Comparison of ENCODE assay signal across 1 cellular context in genomic region chr20:59222239-59222981, GRCh38.
TF ChIP-seq lines count a peak whose summit lies in the region.

No MANE protein-coding gene starts in this region.

TF ChIP-seq in H1, 55 proteins besides CTCF, POLR2A, EP300 and RAD21 (continued from another document):
- no peak for TF ChIP-seq ZNF274 (IDR thresholded peaks at IDR 0.05; ENCODE audit: borderline replicate concordance, extremely low read depth, low read length)
- no peak for TF ChIP-seq TAF7 (optimal IDR thresholded peaks at IDR 0.05; ENCODE audit: borderline replicate concordance, low read depth, low read length)
- no peak for TF ChIP-seq HDAC2 (IDR thresholded peaks at IDR 0.05; ENCODE audit: borderline replicate concordance in 1 of 2, low read depth in 2 of 2, low read length in 2 of 2)
- TF ChIP-seq KDM4A (IDR thresholded peaks at IDR 0.05; ENCODE audit: low read depth, low read length, severe bottlenecking): peak; percentile 69
- peak; percentile 72 for TF ChIP-seq ASH2L (IDR thresholded peaks at IDR 0.05; ENCODE audit: low read length)
- 0 out of 2 replicates have a peak, but pooled peaks have one; percentile 19 for TF ChIP-seq TAF1 (IDR thresholded peaks at IDR 0.05; ENCODE audit: low read depth, low read length)
- no peak for TF ChIP-seq RNF2 (IDR thresholded peaks at IDR 0.05; ENCODE audit: borderline replicate concordance, low read depth, low read length, missing control alignments, poor library complexity, severe bottlenecking)
- no peak for TF ChIP-seq GABPA (IDR thresholded peaks at IDR 0.05; ENCODE audit: borderline replicate concordance, insufficient read depth, low read length)
- TF ChIP-seq PHF8 (conservative IDR thresholded peaks at IDR 0.05; ENCODE audit: low read depth, low read length): peak; percentile 32; the same call in 1 of the 2 replicates
- no peak for TF ChIP-seq TBP (IDR thresholded peaks at IDR 0.05; ENCODE audit: low read depth, low read length)
- TF ChIP-seq HDAC6 (IDR thresholded peaks at IDR 0.05; ENCODE audit: low read depth, low read length): no peak
- TF ChIP-seq RFX5 (IDR thresholded peaks at IDR 0.05; ENCODE audit: borderline replicate concordance, low read depth, low read length): no peak
- no peak for TF ChIP-seq BCL11A (IDR thresholded peaks at IDR 0.05; ENCODE audit: low read depth in 2 of 2, low read length in 2 of 2)
- no peak for TF ChIP-seq TEAD4 (IDR thresholded peaks at IDR 0.05; ENCODE audit: low read depth, low read length)
